Comparison of ENCODE assay signal across 1 cellular context in genomic region chr19:3665681-3666544, GRCh38.
TF ChIP-seq lines count a peak whose summit lies in the region.

No MANE protein-coding gene starts in this region.

TF ChIP-seq in HepG2, 621 proteins besides CTCF, POLR2A, EP300 and RAD21 (continued from another document and continues in another):
- 0 out of 2 replicates have a peak, but pooled peaks have one; percentile 19 for TF ChIP-seq ARID4A (CRISPR knock-in tag; IDR thresholded peaks at IDR 0.05; ENCODE audit: borderline replicate concordance)
- TF ChIP-seq ZNF280B (CRISPR knock-in tag; IDR thresholded peaks at IDR 0.05; ENCODE audit: borderline replicate concordance), result 0 out of 2 replicates have a peak, but pooled peaks have one; percentile 49
- TF ChIP-seq SIX4 (CRISPR knock-in tag; IDR thresholded peaks at IDR 0.05), result no peak
- 0 out of 2 replicates have a peak, but pooled peaks have one; percentile 33 for TF ChIP-seq BHLHE40 (IDR thresholded peaks at IDR 0.05; ENCODE audit: low read length)
- TF ChIP-seq ZNF883 (CRISPR knock-in tag; IDR thresholded peaks at IDR 0.05; ENCODE audit: not compliant biosample characterization), result no peak
- TF ChIP-seq ZNF772 (CRISPR knock-in tag; IDR thresholded peaks at IDR 0.05), result no peak
- no peak for TF ChIP-seq ZNF318 (CRISPR knock-in tag; IDR thresholded peaks at IDR 0.05)
- TF ChIP-seq NR2F1 (CRISPR knock-in tag; IDR thresholded peaks at IDR 0.05), result peak in 1 of 2 experiments; percentile 19; a peak in 1 of 4 replicates
- TF ChIP-seq ZNF562 (CRISPR knock-in tag; IDR thresholded peaks at IDR 0.05; ENCODE audit: borderline replicate concordance), result no peak
- 0 out of 4 replicates have a peak, but pooled peaks of 1 of the 2 experiments have one; percentile 52 for TF ChIP-seq HMGXB4 (CRISPR knock-in tag; IDR thresholded peaks at IDR 0.05; ENCODE audit: borderline replicate concordance in 1 of 2, low read depth in 1 of 2)
- TF ChIP-seq NKX3-1 (CRISPR knock-in tag; IDR thresholded peaks at IDR 0.05), result no peak
- 0 out of 2 replicates have a peak, but pooled peaks have one; percentile 24 for TF ChIP-seq KDM3A (CRISPR knock-in tag; IDR thresholded peaks at IDR 0.05; ENCODE audit: low read depth)
- no peak for TF ChIP-seq NONO (IDR thresholded peaks at IDR 0.05)
- TF ChIP-seq NONO (CRISPR knock-in tag; conservative IDR thresholded peaks at IDR 0.05), result peak; percentile 63; the same call in 1 of the 2 replicates
- peak; percentile 28; the same call in 1 of the 2 replicates for TF ChIP-seq NR2C2 (CRISPR knock-in tag; IDR thresholded peaks at IDR 0.05; ENCODE audit: borderline replicate concordance)
- peak; percentile 83 for TF ChIP-seq STAG1 (CRISPR knock-in tag; IDR thresholded peaks at IDR 0.05)
- TF ChIP-seq ZNF512B (CRISPR knock-in tag; IDR thresholded peaks at IDR 0.05; ENCODE audit: borderline replicate concordance), result 0 out of 2 replicates have a peak, but pooled peaks have one; percentile 42
- TF ChIP-seq KDM6A (CRISPR knock-in tag; IDR thresholded peaks at IDR 0.05; ENCODE audit: low read depth), result no peak
- no peak for TF ChIP-seq ZNF530 (CRISPR knock-in tag; IDR thresholded peaks at IDR 0.05; ENCODE audit: low read depth)
- TF ChIP-seq ZNF891 (CRISPR knock-in tag; IDR thresholded peaks at IDR 0.05), result peak; percentile 11; the same call in 1 of the 2 replicates
- TF ChIP-seq ZBTB33 (CRISPR knock-in tag; IDR thresholded peaks at IDR 0.05), result peak; percentile 71; the same call in 1 of the 2 replicates
- TF ChIP-seq SNAI1 (CRISPR knock-in tag; IDR thresholded peaks at IDR 0.05; ENCODE audit: borderline replicate concordance), result no peak
- TF ChIP-seq HOXD1 (CRISPR knock-in tag; IDR thresholded peaks at IDR 0.05), result no peak
- TF ChIP-seq BORCS8-MEF2B (CRISPR knock-in tag; IDR thresholded peaks at IDR 0.05), result peak; percentile 37; the same call in 1 of the 2 replicates
- TF ChIP-seq NR2F6 (IDR thresholded peaks at IDR 0.05), result peak; percentile 41; the same call in 1 of the 2 replicates
- TF ChIP-seq NR2F6 (CRISPR knock-in tag; IDR thresholded peaks at IDR 0.05), result peak; percentile 69
- 0 out of 2 replicates have a peak, but pooled peaks have one; percentile 46 for TF ChIP-seq TARDBP (CRISPR knock-in tag; IDR thresholded peaks at IDR 0.05)
- peak; percentile 47; the same call in 1 of the 2 replicates for TF ChIP-seq HNF1B (CRISPR knock-in tag; IDR thresholded peaks at IDR 0.05)
- TF ChIP-seq ZSCAN21 (CRISPR knock-in tag; IDR thresholded peaks at IDR 0.05; ENCODE audit: borderline replicate concordance), result 0 out of 2 replicates have a peak, but pooled peaks have one; percentile 28
- TF ChIP-seq SOX6 (IDR thresholded peaks at IDR 0.05), result no peak
- 0 out of 2 replicates have a peak, but pooled peaks have one; percentile 12 for TF ChIP-seq SOX6 (CRISPR knock-in tag; IDR thresholded peaks at IDR 0.05)
- TF ChIP-seq ZNF235 (CRISPR knock-in tag; IDR thresholded peaks at IDR 0.05; ENCODE audit: borderline replicate concordance), result 0 out of 2 replicates have a peak, but pooled peaks have one; percentile 65
- TF ChIP-seq KDM2A (CRISPR knock-in tag; IDR thresholded peaks at IDR 0.05; ENCODE audit: borderline replicate concordance, low read depth), result peak; percentile 54; the same call in 1 of the 2 replicates
